In the genomic region with DNA sequence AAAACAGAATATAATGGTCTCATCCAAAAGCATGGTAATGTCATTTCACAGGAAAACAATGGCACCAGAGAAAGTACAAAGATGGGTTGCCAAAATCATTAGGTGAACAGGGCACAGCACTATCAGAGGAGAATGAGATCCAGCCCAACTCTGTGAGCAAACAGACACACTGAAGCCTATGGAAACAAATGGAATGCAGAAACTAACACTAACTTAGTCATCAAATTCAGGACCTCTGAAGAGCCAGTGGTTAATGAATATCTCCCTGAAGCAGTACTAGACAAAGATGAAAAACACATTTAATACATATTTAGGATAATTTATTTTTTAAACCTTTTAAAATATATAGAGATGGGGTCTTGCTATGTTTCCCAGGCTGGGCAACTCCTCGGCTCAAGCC, we compare ENCODE assay signal across 20 cellular contexts.
"Had no signal": no experiment of that assay in that cellular context is flagged by ENCODE, and none has a peak within 500 bp of the region (broad histone marks: within the 10 kb centered on the region; RNA-seq: fewer than 3 reads in every experiment).

No MANE protein-coding gene starts in this region.

- DNase-seq: activated CD4-positive, alpha-beta T cell treated with anti-CD3 and anti-CD28 coated beads for 4 hours; activated CD4-positive, alpha-beta T cell treated with anti-CD3 and anti-CD28 coated beads, Interleukin-2, amount 50 U/mL, for 4 hours; activated naive CD4-positive, alpha-beta T cell; activated T-cell treated with anti-CD3 and anti-CD28 coated beads for 4 hours; activated T-cell treated with anti-CD3 and anti-CD28 coated beads, Interleukin-2, amount 50 U/mL, for 72 hours; colonic mucosa; effector memory CD4-positive, alpha-beta T cell; heart left ventricle; immature natural killer cell; left lung; mucosa of descending colon; stimulated activated CD4-positive, alpha-beta T cell treated with anti-CD3 and anti-CD28 coated beads, Interleukin-12 subunit alpha, Interleukin-12 subunit beta, amount 100 ng/mL, for 4 hours; stimulated activated CD4-positive, alpha-beta T cell treated with anti-CD3 and anti-CD28 coated beads, Interleukin-4, amount 100 ng/mL, for 1 hour; stimulated activated naive CD8-positive, alpha-beta T cell treated with anti-CD3 and anti-CD28 coated beads, Interleukin-15, Interleukin-2, amounts not matched to agents 100 U/mL and 50 U/mL, for 24 hours; upper lobe of left lung had no signal

- H3K36me3 ChIP-seq: colonic mucosa, left lung, upper lobe of left lung, vagina had no signal

- H3K9me3 ChIP-seq: colonic mucosa, heart left ventricle, left lung, mucosa of descending colon, upper lobe of left lung, vagina had no signal

- H3K4me1 ChIP-seq: colonic mucosa, heart left ventricle, left lung, upper lobe of left lung had no signal

- H3K4me3 ChIP-seq: colonic mucosa, heart left ventricle, left lung, lung, mucosa of descending colon, skin epidermis, upper lobe of left lung, vagina had no signal

- ATAC-seq: activated naive CD4-positive, alpha-beta T cell treated with anti-CD3 and anti-CD28 coated beads, Interleukin-2, amount 50 U/mL, for 72 hours; activated T-cell treated with anti-CD3 and anti-CD28 coated beads, Interleukin-2, amount 50 U/mL, for 72 hours; heart left ventricle; left lung; mucosa of descending colon; stimulated activated naive CD8-positive, alpha-beta T cell treated with anti-CD3 and anti-CD28 coated beads, Interleukin-15, Interleukin-2, amounts not matched to agents 100 U/mL and 50 U/mL, for 24 hours had no signal

- H3K27ac ChIP-seq: colonic mucosa, heart left ventricle, left lung, upper lobe of left lung, VCaP had no signal

- H3K27me3 ChIP-seq: colonic mucosa, heart left ventricle, left lung, upper lobe of left lung, vagina had no signal
